In genomic region chr15:76310470-76311070, GRCh38 we compare ENCODE assay signal across 8 cellular contexts. TPM values are rescaled to one million over a fixed set of nuclear protein-coding genes. Genes with fewer than 3 reads are reported as not detected.
A peak's percentile ranks its signal among the peaks of the same experiment; 100 is the strongest.
DNase-seq lines count a peak whose midpoint lies in the region; ATAC-seq and TF ChIP-seq lines count a peak whose summit lies in the region.

No MANE protein-coding gene starts in this region.

- H3K36me3 Mint-ChIP-seq in glutamatergic neuron (ENCODE audit: unreplicated experiment) (no peaks in the 10 kb centered on the region), progenitor cell of endocrine pancreas (ENCODE audit: insufficient read depth) (peaks cover 4% of the 10 kb centered on the region)

- H3K4me1 Mint-ChIP-seq in glutamatergic neuron (ENCODE audit: low read depth, unreplicated experiment): peaks cover 20% of the 10 kb centered on the region
- peaks cover 26% of the 10 kb centered on the region for H3K4me1 Mint-ChIP-seq in progenitor cell of endocrine pancreas (ENCODE audit: low read depth)

- TF ChIP-seq CTCF in glutamatergic neuron (IDR thresholded peaks at IDR 0.05; ENCODE audit: partially characterized antibody, unreplicated experiment): no peak
- TF ChIP-seq CTCF in progenitor cell of endocrine pancreas (IDR thresholded peaks at IDR 0.05; ENCODE audit: unreplicated experiment): no peak

- ATAC-seq in GM18907 (IDR thresholded peaks at IDR 0.05; ENCODE audit: unreplicated experiment): peak; percentile 31

- in situ Hi-C loops in ACHN (cut with HindIII; ENCODE audit: low pct_ligation_motif_present, low pct_unique_long_range_greater_than_20kb, low sequenced_read_pairs): no loop called here

- no peaks in the 10 kb centered on the region for H3K27me3 Mint-ChIP-seq in glutamatergic neuron (ENCODE audit: unreplicated experiment)
- H3K27me3 Mint-ChIP-seq in progenitor cell of endocrine pancreas: no peaks in the 10 kb centered on the region

- H3K27ac Mint-ChIP-seq in glutamatergic neuron (ENCODE audit: unreplicated experiment): peak overlapping the region; percentile 78
- peak overlapping the region; percentile 95 for H3K27ac Mint-ChIP-seq in progenitor cell of endocrine pancreas

- H3K9me3 Mint-ChIP-seq in glutamatergic neuron (ENCODE audit: unreplicated experiment): peaks cover 3% of the 10 kb centered on the region
- peaks cover 5% of the 10 kb centered on the region for H3K9me3 Mint-ChIP-seq in progenitor cell of endocrine pancreas (ENCODE audit: low read depth)

- peak overlapping the region; percentile 89 for H3K4me3 Mint-ChIP-seq in glutamatergic neuron (ENCODE audit: unreplicated experiment)
- H3K4me3 Mint-ChIP-seq in progenitor cell of endocrine pancreas (ENCODE audit: low read depth): peak overlapping the region; percentile 87

- DNase-seq in ACHN (peak; percentile 29), HT1080 (ENCODE audit: low read depth) (peak; percentile 21), activated T-cell treated with anti-CD3 and anti-CD28 coated beads for 4 hours (peak; percentile 3), glutamatergic neuron (peak; percentile 34), progenitor cell of endocrine pancreas (ENCODE audit: low spot score, unreplicated experiment) (no peak), NCI-H187 treated with DMSO at 0.1 percent for 48 hours (lab: John Stamatoyannopoulos, UW) (no peak), islet precursor cell (no peak)

RNA-seq across cellular contexts. Expression of gene ETFA, which starts 0.7 kb away (rescaled TPM):
- total RNA-seq in HT1080 (2014; rRNA removed; shearing (Covaris generic)): 130 and 131 TPM in 2 replicates
- 119 and 128 TPM in 2 replicates for polyA plus RNA-seq in HT1080 (2015; cell fraction: cytosol; rRNA removed)
- 89.3 and 94.1 TPM in 2 replicates for polyA plus RNA-seq in HT1080 (2015; cell fraction: nucleus; rRNA removed)
- total RNA-seq in glutamatergic neuron (ENCODE audit: unreplicated experiment) (144 TPM), progenitor cell of endocrine pancreas (105 and 107 TPM in 2 replicates)

RNA-seq across cellular contexts. Expression of gene ISL2, which starts 26.0 kb away (rescaled TPM):
- total RNA-seq in HT1080 (2014; rRNA removed; shearing (Covaris generic)): 0.57 and 2.2 TPM in 2 replicates
- 1.9 and 2.2 TPM in 2 replicates for polyA plus RNA-seq in HT1080 (2015; cell fraction: cytosol; rRNA removed)
- 5.1 and 7.3 TPM in 2 replicates for polyA plus RNA-seq in HT1080 (2015; cell fraction: nucleus; rRNA removed)
- 78.7 TPM for total RNA-seq in glutamatergic neuron (ENCODE audit: unreplicated experiment)
- total RNA-seq in progenitor cell of endocrine pancreas: 0.36 and 0.38 TPM in 2 replicates

Comparison
In these comparisons a context has a peak if more than half of its experiments do, and no peak if none do; other contexts are left out.
1. DNase-seq: peak in ACHN (single experiment), HT1080 (single experiment), activated T-cell treated with anti-CD3 and anti-CD28 coated beads for 4 hours (single experiment) and glutamatergic neuron (single experiment); none in progenitor cell of endocrine pancreas (single experiment), NCI-H187 treated with DMSO at 0.1 percent for 48 hours (single experiment) and islet precursor cell (single experiment).
2. RNA of gene ISL2, which starts 26.0 kb away (total RNA-seq): 78.7 TPM in glutamatergic neuron (single experiment); 0.57 to 2.2 TPM in HT1080 and 0.36 to 0.38 TPM in progenitor cell of endocrine pancreas; every median in the first group is over 10 times any median in the second.